ENCODE assay signal across 7 cellular contexts in genomic region chr9:115014438-115014837, GRCh38.
"Had no signal": no experiment of that assay in that cellular context is flagged by ENCODE, and none has a peak within 500 bp of the region (broad histone marks: within the 10 kb centered on the region; RNA-seq: fewer than 3 reads in every experiment).

No MANE protein-coding gene starts in this region.

- H3K4me1 ChIP-seq: lower lobe of right lung, right lobe of liver had no signal

- H3K27me3 ChIP-seq: right lobe of liver, SJCRH30 had no signal

- H3K9me3 Mint-ChIP-seq: neural crest cell had no signal

- H3K36me3 ChIP-seq: lower lobe of right lung, right lobe of liver, thoracic aorta had no signal

- H3K4me2 ChIP-seq: smooth muscle cell had no signal

- H3K4me3 ChIP-seq: dorsolateral prefrontal cortex, lower lobe of right lung, right lobe of liver, SJCRH30, smooth muscle cell, thoracic aorta had no signal

- H3K27ac ChIP-seq: dorsolateral prefrontal cortex, lower lobe of right lung, right lobe of liver, SJCRH30, thoracic aorta had no signal

- H3K4me1 Mint-ChIP-seq: neural crest cell had no signal

- H3K4me3 Mint-ChIP-seq: neural crest cell had no signal

- H3K9me3 ChIP-seq: lower lobe of right lung, right lobe of liver, SJCRH30, thoracic aorta had no signal
